In the genomic region with DNA sequence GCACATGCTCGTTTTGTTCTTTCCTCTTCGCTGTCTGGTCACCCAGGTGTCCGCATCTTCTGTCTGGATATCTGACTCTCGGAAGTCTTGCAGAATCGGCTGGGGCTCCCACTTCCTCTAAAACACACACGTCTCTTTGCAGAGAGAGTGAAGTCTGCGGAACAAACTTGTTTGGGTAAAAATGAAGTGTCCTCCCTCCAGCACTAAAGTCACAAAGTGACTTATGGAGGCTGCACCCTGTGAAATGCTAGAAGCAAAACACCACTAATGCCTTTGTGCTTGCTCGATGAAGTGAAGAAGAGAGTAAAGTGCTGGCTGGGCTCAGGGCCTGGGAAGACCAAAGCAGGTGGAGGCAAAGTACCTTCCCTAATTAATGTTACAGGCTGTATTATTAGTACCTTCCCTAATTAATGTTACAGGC, we compare ENCODE assay signal across 12 cellular contexts.
A peak's percentile ranks its signal among the peaks of the same experiment; 100 is the strongest.
DNase-seq lines count a peak whose midpoint lies in the region; ATAC-seq and TF ChIP-seq lines count a peak whose summit lies in the region.
"Had no signal": no experiment of that assay in that cellular context is flagged by ENCODE, and none has a peak within 500 bp of the region (broad histone marks: within the 10 kb centered on the region; RNA-seq: fewer than 3 reads in every experiment).

No MANE protein-coding gene starts in this region.

- TF ChIP-seq CTCF in hepatocyte (IDR thresholded peaks at IDR 0.05; ENCODE audit: poor library complexity), result no peak
- TF ChIP-seq CTCF in suprapubic skin (IDR thresholded peaks at IDR 0.05), result no peak

- WGBS in hepatocyte (ENCODE audit: low lambda C conversion rate, missing lambda C conversion rate), result 85% methylated on average over 8 of the region's 8 CpGs
- WGBS in suprapubic skin, result 49% methylated on average over 8 of the region's 8 CpGs

- peak; percentile 55 for DNase-seq in NCI-H748 (lab: John Stamatoyannopoulos, UW; ENCODE audit: unreplicated experiment)
- no peak for DNase-seq in NCI-H748 treated with DMSO at 0.1 percent for 48 hours (lab: John Stamatoyannopoulos, UW)
- DNase-seq in NCI-H2171 treated with DMSO at 0.1 percent for 48 hours (lab: John Stamatoyannopoulos, UW), result peak; percentile 64
- no peak for DNase-seq in hepatocyte (ENCODE audit: low spot score)
- DNase-seq in suprapubic skin (ENCODE audit: low spot score in 2 of 2), result no peak
- no peak for DNase-seq in posterior vena cava (ENCODE audit: low spot score)
- no peak for DNase-seq in hippocampal formation (lab: John Stamatoyannopoulos, UW)
- DNase-seq: heart right ventricle, psoas muscle, tibial artery had no signal

- H3K4me1 ChIP-seq in hepatocyte (ENCODE audit: insufficient read depth), result peaks cover 62% of the 10 kb centered on the region
- peaks cover 51% of the 10 kb centered on the region for H3K4me1 ChIP-seq in suprapubic skin
- H3K4me1 ChIP-seq: heart right ventricle, psoas muscle had no signal

- no peaks in the 10 kb centered on the region for H4K20me1 ChIP-seq in hepatocyte (ENCODE audit: insufficient read depth, poor library complexity, severe bottlenecking)

- intact Hi-C loops in posterior vena cava (cut with DNase I), result no loop called here

- H3K4me2 ChIP-seq in hepatocyte, result no peak overlapping the region

- TF ChIP-seq POLR2A in suprapubic skin (IDR thresholded peaks at IDR 0.05), result no peak

- H3K4me3 ChIP-seq in hepatocyte (no peak overlapping the region), suprapubic skin (no peak overlapping the region)
- H3K4me3 ChIP-seq: heart right ventricle, psoas muscle, tibial artery had no signal

- H2AFZ ChIP-seq in hepatocyte, result no peak overlapping the region

- no peak for TF ChIP-seq EP300 in suprapubic skin (IDR thresholded peaks at IDR 0.05)

- H3K27me3 ChIP-seq in hepatocyte, result no peaks in the 10 kb centered on the region
- no peaks in the 10 kb centered on the region for H3K27me3 ChIP-seq in suprapubic skin
- H3K27me3 ChIP-seq: tibial artery had no signal

- no peaks in the 10 kb centered on the region for H3K9me2 ChIP-seq in hepatocyte (replicated peaks; ENCODE audit: insufficient read depth)

- H3K36me3 ChIP-seq in hepatocyte (replicated peaks; ENCODE audit: insufficient read depth, low read depth), result no peaks in the 10 kb centered on the region
- H3K36me3 ChIP-seq in suprapubic skin, result no peaks in the 10 kb centered on the region
- H3K36me3 ChIP-seq: heart right ventricle, tibial artery had no signal

- peaks cover 60% of the 10 kb centered on the region for H3K79me2 ChIP-seq in hepatocyte

- H3K9me3 ChIP-seq in hepatocyte (ENCODE audit: low read depth), result no peaks in the 10 kb centered on the region
- H3K9me3 ChIP-seq in suprapubic skin, result no peaks in the 10 kb centered on the region
- H3K9me3 ChIP-seq: heart right ventricle, psoas muscle, tibial artery had no signal

- H3K27ac ChIP-seq in hepatocyte, result peak overlapping the region; percentile 91
- H3K27ac ChIP-seq in suprapubic skin, result peak overlapping the region; percentile 90
- H3K27ac ChIP-seq: heart right ventricle, psoas muscle, tibial artery had no signal

- ATAC-seq in GM21526 (IDR thresholded peaks at IDR 0.05; ENCODE audit: low FRiP score, unreplicated experiment), result no peak
- ATAC-seq: Panc1, psoas muscle had no signal

Comparison
In these comparisons a context has a peak if more than half of its experiments do, and no peak if none do; other contexts are left out.
1. DNase-seq: peak in NCI-H748 (single experiment) and NCI-H2171 treated with DMSO at 0.1 percent for 48 hours (single experiment); none in NCI-H748 treated with DMSO at 0.1 percent for 48 hours (single experiment), hepatocyte (single experiment), suprapubic skin (0 of 2), posterior vena cava (single experiment) and hippocampal formation (0 of 2).